ENCODE assay signal across 24 cellular contexts in the genomic region with DNA sequence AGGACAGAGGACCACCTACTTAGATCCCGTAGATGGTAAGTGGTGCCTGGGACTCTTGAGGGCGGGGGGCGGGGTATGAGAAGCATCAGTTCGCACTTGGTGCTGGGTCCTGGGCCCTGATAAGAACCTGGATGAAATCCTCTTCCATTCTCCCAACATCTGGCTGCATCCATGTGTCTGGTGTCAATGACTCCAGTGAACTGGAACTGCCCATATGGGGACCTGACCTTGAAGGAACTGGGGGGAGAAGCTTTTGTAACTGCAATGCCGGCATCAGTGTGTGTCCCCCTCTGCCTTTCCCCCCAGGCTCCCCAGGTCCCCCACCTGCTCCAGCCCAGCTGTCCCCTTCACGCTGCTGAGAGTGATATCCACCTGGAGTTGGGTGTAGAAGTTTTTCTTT. TPM values are rescaled to one million over a fixed set of nuclear protein-coding genes. Genes with fewer than 3 reads are reported as not detected.
DNase-seq lines count a peak whose midpoint lies in the region; ATAC-seq and TF ChIP-seq lines count a peak whose summit lies in the region.
"Had no signal": no experiment of that assay in that cellular context is flagged by ENCODE, and none has a peak within 500 bp of the region (broad histone marks: within the 10 kb centered on the region; RNA-seq: fewer than 3 reads in every experiment).

No MANE protein-coding gene starts in this region.

- no peaks in the 10 kb centered on the region for H4K20me1 ChIP-seq in neural progenitor cell (ENCODE audit: low read depth)
- H4K20me1 ChIP-seq: BLaER1 treated with 17β-estradiol and CSF1 and Interleukin-3, amounts not matched to agents 10 nM and 100 nM had no signal

- H3K4me2 ChIP-seq in neural progenitor cell: peak overlapping the region; percentile 67
- H3K4me2 ChIP-seq: BLaER1 treated with 17β-estradiol and CSF1 and Interleukin-3, amounts not matched to agents 10 nM and 100 nM; PC-9 had no signal

- no peaks in the 10 kb centered on the region for H3K36me3 ChIP-seq in neural progenitor cell
- no peaks in the 10 kb centered on the region for H3K36me3 ChIP-seq in esophagus muscularis mucosa
- H3K36me3 ChIP-seq: BLaER1 treated with 17β-estradiol and CSF1 and Interleukin-3, amounts not matched to agents 10 nM and 100 nM had no signal

- no peak for TF ChIP-seq POLR2A in esophagus muscularis mucosa (IDR thresholded peaks at IDR 0.05; ENCODE audit: low read depth)

- peak; percentile 75 for DNase-seq in DMS 273 treated with DMSO at 0.1 percent for 48 hours (lab: John Stamatoyannopoulos, UW)
- DNase-seq in NCI-H1694 treated with DMSO at 0.1 percent for 48 hours (lab: John Stamatoyannopoulos, UW): peak; percentile 68
- DNase-seq in NCI-H82 (lab: John Stamatoyannopoulos, UW): peak; percentile 86
- DNase-seq in neural progenitor cell (ENCODE audit: low spot score): no peak
- DNase-seq in HT-29 (ENCODE audit: low spot score): no peak
- no peak for DNase-seq in esophagus muscularis mucosa (ENCODE audit: extremely low spot score)
- DNase-seq in RWPE1 (ENCODE audit: low spot score): no peak
- DNase-seq: CD4-positive, alpha-beta T cell; Karpas-422; NCI-H1092; NCI-H1417 treated with DMSO at 0.1 percent for 48 hours; NCI-H187 treated with DMSO at 0.1 percent for 48 hours; NCI-H446; PC-9; RPMI8226; SHP77; SW 1271 had no signal

- WGBS in esophagus muscularis mucosa: 72% methylated on average over 6 of the region's 6 CpGs

- no peak overlapping the region for H3K4me3 ChIP-seq in neural progenitor cell
- no peak overlapping the region for H3K4me3 ChIP-seq in esophagus muscularis mucosa
- H3K4me3 ChIP-seq: BLaER1 treated with 17β-estradiol and CSF1 and Interleukin-3, amounts not matched to agents 10 nM and 100 nM; GM12878; PC-9 had no signal

- H3K4me1 Mint-ChIP-seq in neural progenitor cell: peaks cover 34% of the 10 kb centered on the region

- H3K27me3 Mint-ChIP-seq in neural progenitor cell (ENCODE audit: insufficient read depth, low read depth): peaks cover 6% of the 10 kb centered on the region

- intact Hi-C loops in esophagus muscularis mucosa (cut with DNase I): no loop called here

- TF ChIP-seq EP300 in esophagus muscularis mucosa (IDR thresholded peaks at IDR 0.05): no peak

- H3K27ac ChIP-seq in neural progenitor cell (no peak overlapping the region), esophagus muscularis mucosa (replicated peaks in 1 of 4) (no peak overlapping the region), RWPE1 (no peak overlapping the region)
- H3K27ac ChIP-seq: BLaER1 treated with 17β-estradiol and CSF1 and Interleukin-3, amounts not matched to agents 10 nM and 100 nM; HL-60; PC-9 had no signal

- H3K36me3 Mint-ChIP-seq in neural progenitor cell: no peaks in the 10 kb centered on the region

- no peak overlapping the region for H3K9ac ChIP-seq in neural progenitor cell
- H3K9ac ChIP-seq: BLaER1 treated with 17β-estradiol and CSF1 and Interleukin-3, amounts not matched to agents 10 nM and 100 nM had no signal

- TF ChIP-seq CTCF in neural progenitor cell (IDR thresholded peaks at IDR 0.05) (no peak), esophagus muscularis mucosa (IDR thresholded peaks at IDR 0.05) (no peak), RWPE1 (conservative IDR thresholded peaks at IDR 0.05; ENCODE audit: low read depth) (no peak)

- POLR2A ChIA-PET in RWPE1 (lab: Yijun Ruan, JAX; ENCODE audit: low non-redundant PET): no interaction called here

- H3K4me1 ChIP-seq in neural progenitor cell (peaks cover 21% of the 10 kb centered on the region), esophagus muscularis mucosa (no peaks in the 10 kb centered on the region)

- H3K27ac Mint-ChIP-seq in neural progenitor cell: peak overlapping the region; percentile 86
- H3K27ac Mint-ChIP-seq: CD4-positive, alpha-beta T cell; T-helper 1 cell treated with Interleukin-12 subunit alpha and Interleukin-12 subunit beta and Interleukin-4 antibody, amounts not matched to agents 30 μg/mL and 1 μg/mL, for 36 hours had no signal

- H3K9me3 ChIP-seq in neural progenitor cell (ENCODE audit: low read depth) (no peaks in the 10 kb centered on the region), esophagus muscularis mucosa (no peaks in the 10 kb centered on the region)
- H3K9me3 ChIP-seq: BLaER1 treated with 17β-estradiol and CSF1 and Interleukin-3, amounts not matched to agents 10 nM and 100 nM had no signal

- CTCF ChIA-PET in RWPE1 (lab: Yijun Ruan, JAX): interaction anchor here (1.1 kb wide), 1 partner anchor 12 kb away, joined by 3 read pairs; no protein-coding TSS in a partner anchor

- H3K27me3 ChIP-seq in neural progenitor cell (no peaks in the 10 kb centered on the region), esophagus muscularis mucosa (peaks cover 0 to 22% (median 0%) of the 10 kb centered on the region in 4 donors)
- H3K27me3 ChIP-seq: BLaER1 treated with 17β-estradiol and CSF1 and Interleukin-3, amounts not matched to agents 10 nM and 100 nM had no signal

- ATAC-seq in HG02642 (IDR thresholded peaks at IDR 0.05; ENCODE audit: poor library complexity, unreplicated experiment): no peak
- ATAC-seq: GM12878, HCT116 had no signal

- H3F3A ChIP-seq in neural progenitor cell (ENCODE audit: low read depth): peaks cover 17% of the 10 kb centered on the region

- no peaks in the 10 kb centered on the region for H3K9me3 Mint-ChIP-seq in neural progenitor cell
- H3K9me3 Mint-ChIP-seq: CD4-positive, alpha-beta T cell; T-helper 1 cell treated with Interleukin-12 subunit alpha and Interleukin-12 subunit beta and Interleukin-4 antibody, amounts not matched to agents 30 μg/mL and 1 μg/mL, for 36 hours had no signal

- H2AFZ ChIP-seq in neural progenitor cell (replicated peaks): no peak overlapping the region
- H2AFZ ChIP-seq: PC-9 had no signal

- no peak overlapping the region for H3K4me3 Mint-ChIP-seq in neural progenitor cell
- H3K4me3 Mint-ChIP-seq: CD4-positive, alpha-beta T cell; T-helper 1 cell treated with Interleukin-12 subunit alpha and Interleukin-12 subunit beta and Interleukin-4 antibody, amounts not matched to agents 30 μg/mL and 1 μg/mL, for 36 hours had no signal

- no peaks in the 10 kb centered on the region for H3K79me2 ChIP-seq in neural progenitor cell (ENCODE audit: low read depth)

RNA-seq across cellular contexts. Expression of a gene that starts 49.7 kb away (rescaled TPM):
- total RNA-seq in neural progenitor cell (ENCODE audit: low replicate concordance): 157 and 211 TPM in 2 replicates
- total RNA-seq in HT-29 (2014; rRNA removed; shearing (Covaris generic)): 35.2 and 36.4 TPM in 2 replicates
- total RNA-seq in esophagus muscularis mucosa: 10 to 100 TPM; 18.2 to 24.6 (median 18.5) TPM

RNA-seq across cellular contexts. Expression of a gene that starts 52.7 kb away (rescaled TPM):
- total RNA-seq in neural progenitor cell (ENCODE audit: low replicate concordance): 0.37 and 0.77 TPM in 2 replicates
- total RNA-seq in HT-29 (2014; rRNA removed; shearing (Covaris generic)): under 0.01 and 0.03 TPM in 2 replicates
- total RNA-seq in esophagus muscularis mucosa: under 1 TPM; under 0.01 to 0.23 (median 0.15) TPM
- total RNA-seq: CD4-positive, alpha-beta T cell; GM12878; H4; PC-9 had no signal

Comparison
In these comparisons a context has a peak if more than half of its experiments do, and no peak if none do; other contexts are left out.
1. DNase-seq: peak in DMS 273 treated with DMSO at 0.1 percent for 48 hours (single experiment), NCI-H1694 treated with DMSO at 0.1 percent for 48 hours (single experiment) and NCI-H82 (single experiment); none in neural progenitor cell (single experiment), HT-29 (single experiment), esophagus muscularis mucosa (single experiment) and RWPE1 (single experiment).